Comparison of ENCODE assay signal across 8 cellular contexts in the genomic region with DNA sequence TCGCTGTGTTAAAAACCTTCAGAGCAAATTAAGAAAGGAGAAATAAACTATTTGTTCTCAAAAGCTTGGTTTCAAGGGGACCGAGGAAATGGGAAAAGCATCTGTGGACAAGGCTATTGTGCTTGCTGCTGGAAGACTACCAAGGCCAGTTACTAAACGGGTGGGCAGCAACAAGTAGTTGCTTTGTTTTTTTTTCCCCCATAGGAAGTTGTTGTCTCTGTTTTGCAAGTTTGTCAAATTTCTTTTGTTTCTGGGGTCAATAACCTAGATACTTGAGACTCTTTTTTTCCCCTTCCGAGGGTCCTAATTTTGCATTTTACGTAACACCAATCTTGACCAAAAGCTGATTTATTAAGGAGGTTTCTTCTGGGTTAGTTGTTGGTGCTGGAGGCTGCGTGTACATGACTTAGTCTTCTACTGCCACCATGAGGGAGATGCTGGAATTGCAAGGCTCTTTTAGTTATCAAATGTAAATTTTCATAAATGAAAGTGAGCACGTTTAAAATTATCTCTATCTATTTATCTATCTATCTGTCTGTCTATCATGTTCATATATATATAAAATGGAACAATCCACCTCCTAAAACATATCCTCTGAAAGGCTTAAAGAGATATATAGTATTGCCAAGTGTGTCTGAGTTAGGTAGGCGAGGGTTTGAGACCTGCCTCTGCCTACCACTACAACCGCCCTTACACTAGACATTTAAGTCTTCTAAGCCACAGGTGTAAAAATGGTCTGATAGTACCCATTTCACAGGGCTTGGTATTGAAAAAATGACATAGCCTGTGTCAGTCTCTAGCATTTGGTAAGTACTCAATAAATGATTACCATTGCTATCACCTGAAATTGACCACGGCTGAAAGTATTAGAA.
DNase-seq lines count a peak whose midpoint lies in the region; TF ChIP-seq lines count a peak whose summit lies in the region.

No MANE protein-coding gene starts in this region.

- peak; percentile 49 for DNase-seq in GM12864 (ENCODE audit: low read depth)
- peak; percentile 27 to 81 (median 72) for DNase-seq in NCI-H1417 (lab: John Stamatoyannopoulos, UW)
- DNase-seq in SW 1271 (lab: John Stamatoyannopoulos, UW) = peak; percentile 22 to 48
- peak in 1 of 2 donors; percentile 86 for DNase-seq in ascending aorta (ENCODE audit: low spot score in 2 of 2)
- DNase-seq in hippocampal formation (lab: John Stamatoyannopoulos, UW) = peak; percentile 32 to 95
- peak; percentile 60 for DNase-seq in smooth muscle cell of the brain vasculature (ENCODE audit: low read depth, low spot score)
- no peak for DNase-seq in hepatic stellate cell (ENCODE audit: low spot score)
- no peak for DNase-seq in HuH-7.5 (ENCODE audit: low spot score)

- H3K27ac ChIP-seq in ascending aorta = no peak overlapping the region

- intact Hi-C loops in ascending aorta (cut with DNase I) = loop anchor here (1.0 kb wide), 1 partner anchor 312 kb away; no protein-coding TSS in a partner anchor

- no peaks in the 10 kb centered on the region for H3K27me3 ChIP-seq in ascending aorta

- no peaks in the 10 kb centered on the region for H3K9me3 ChIP-seq in ascending aorta

- peak; percentile 86 for TF ChIP-seq CTCF in GM12864 (IDR thresholded peaks at IDR 0.05; ENCODE audit: low read depth, low read length, missing control alignments)
- TF ChIP-seq CTCF in ascending aorta (IDR thresholded peaks at IDR 0.05) = peak; percentile 79 to 98 (median 90)

- peaks cover 0 to 3% of the 10 kb centered on the region in 2 donors for H3K4me1 ChIP-seq in ascending aorta

- no peak overlapping the region for H3K4me3 ChIP-seq in GM12864 (ENCODE audit: low read depth, low read length)
- H3K4me3 ChIP-seq in ascending aorta = no peak overlapping the region

- H3K36me3 ChIP-seq in ascending aorta = no peaks in the 10 kb centered on the region

Comparison
In these comparisons a context has a peak if more than half of its experiments do, and no peak if none do; other contexts are left out.
1. DNase-seq: peak in GM12864 (single experiment), NCI-H1417 (3 of 3), SW 1271 (2 of 2), hippocampal formation (2 of 2) and smooth muscle cell of the brain vasculature (single experiment); none in hepatic stellate cell (single experiment) and HuH-7.5 (single experiment).